In the genomic region with DNA sequence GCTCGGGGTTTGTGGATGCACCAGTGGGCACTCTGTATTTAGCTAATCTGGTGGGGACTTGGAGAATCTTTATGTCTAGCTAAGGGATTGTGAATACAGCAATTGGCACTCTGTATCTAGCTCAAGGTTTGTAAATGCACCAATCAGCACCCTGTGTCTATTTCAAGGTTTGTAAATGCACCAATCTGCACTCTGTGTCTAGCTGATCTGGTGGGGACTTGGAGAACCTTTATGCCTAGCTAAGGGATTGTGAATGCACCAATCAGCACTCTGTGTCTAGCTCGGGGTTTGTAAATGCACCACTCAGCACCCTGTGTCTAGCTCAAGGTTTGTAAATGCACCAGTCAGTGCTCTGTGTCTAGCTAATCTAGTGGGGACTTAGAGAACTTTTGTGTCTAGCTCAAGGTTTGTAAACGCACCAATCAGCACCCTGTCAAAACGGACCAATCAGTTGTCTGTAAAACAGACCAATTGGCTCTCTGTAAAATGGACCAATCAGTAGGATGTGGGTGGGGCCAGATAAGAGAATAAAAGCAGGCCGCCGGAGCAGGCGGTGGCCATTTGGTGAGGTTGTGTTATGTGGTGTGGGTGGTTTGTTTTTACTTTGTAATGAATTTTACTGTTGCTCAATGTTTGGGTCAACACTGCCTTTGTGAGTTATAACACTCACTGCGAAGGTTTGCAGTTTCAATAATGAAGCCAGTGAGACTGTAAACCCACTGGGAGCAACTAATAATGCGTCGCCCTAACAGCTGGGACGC, we compare ENCODE assay signal across 9 cellular contexts. TPM values are rescaled to one million over a fixed set of nuclear protein-coding genes. Genes with fewer than 3 reads are reported as not detected.
DNase-seq lines count a peak whose midpoint lies in the region; ATAC-seq and TF ChIP-seq lines count a peak whose summit lies in the region.
"Not testable (repeated sequence)": the region's sequence is repeated elsewhere in the genome, so short reads cannot be mapped to it uniquely, and the experiment has no call there.
"Had no signal": no experiment of that assay in that cellular context is flagged by ENCODE, and none has a peak within 500 bp of the region (broad histone marks: within the 10 kb centered on the region; RNA-seq: fewer than 3 reads in every experiment).

No MANE protein-coding gene starts in this region.

- not testable (repeated sequence) for H3K4me1 ChIP-seq in adipocyte (ENCODE audit: control insufficient read depth, insufficient read depth, low read length); hepatocyte (ENCODE audit: insufficient read depth); skeletal muscle satellite cell (ENCODE audit: control insufficient read depth, insufficient read depth, low read length)

- not testable (repeated sequence) for H3K4me1 Mint-ChIP-seq in T-cell; activated CD4-positive, alpha-beta memory T cell treated with anti-CD3 and anti-CD28 coated beads, Interleukin-2, amount 10 ng/mL, durations not matched to agents 7 days and 5 days; natural killer cell

- peak overlapping the region in 2 of 3 donors; percentile 37 to 39 for H3K4me3 Mint-ChIP-seq in T-cell
- peak overlapping the region; percentile 63 for H3K4me3 Mint-ChIP-seq in activated CD4-positive, alpha-beta memory T cell treated with anti-CD3 and anti-CD28 coated beads, Interleukin-2, amount 10 ng/mL, durations not matched to agents 7 days and 5 days
- H3K4me3 Mint-ChIP-seq in natural killer cell: peak overlapping the region; percentile 28

- not testable (repeated sequence) for H4K20me1 ChIP-seq in hepatocyte (ENCODE audit: insufficient read depth, poor library complexity, severe bottlenecking)

- DNase-seq in DMS53 (lab: John Stamatoyannopoulos, UW): peak; percentile 70
- not testable (repeated sequence) for DNase-seq in T-cell; activated CD4-positive, alpha-beta memory T cell treated with anti-CD3 and anti-CD28 coated beads, Interleukin-2, amount 10 ng/mL, durations not matched to agents 7 days and 5 days; adipocyte (ENCODE audit: low read depth); hepatocyte (ENCODE audit: low spot score); natural killer cell

- ATAC-seq in T-cell (replicated peaks in 1 of 4); natural killer cell: not testable (repeated sequence)

- 94% methylated on average over 11 of the region's 11 CpGs for WGBS in hepatocyte (ENCODE audit: low lambda C conversion rate, missing lambda C conversion rate)

- H3K27me3 ChIP-seq in adipocyte (replicated peaks; ENCODE audit: control insufficient read depth, insufficient read depth, low read length); hepatocyte; skeletal muscle satellite cell (ENCODE audit: control insufficient read depth, insufficient read depth, low read length): not testable (repeated sequence)

- CTCF ChIA-PET in T-cell (lab: Charles Lee); activated CD4-positive, alpha-beta memory T cell treated with anti-CD3 and anti-CD28 coated beads, Interleukin-2, amount 10 ng/mL, durations not matched to agents 7 days and 5 days (lab: Charles Lee): not testable (repeated sequence)

- H2AFZ ChIP-seq in hepatocyte: peak overlapping the region; percentile 78

- H3K9me3 ChIP-seq in adipocyte (ENCODE audit: control insufficient read depth, low read length); hepatocyte (ENCODE audit: low read depth); skeletal muscle satellite cell (replicated peaks; ENCODE audit: low read length): not testable (repeated sequence)

- peak overlapping the region; percentile 80 for H3K27ac ChIP-seq in 22Rv1
- H3K27ac ChIP-seq in hepatocyte: not testable (repeated sequence)

- intact Hi-C loops in natural killer cell (cut with micrococcal nuclease): not testable (repeated sequence)

- H3K9ac ChIP-seq in adipocyte (ENCODE audit: low read length); skeletal muscle satellite cell (ENCODE audit: low read depth, low read length): not testable (repeated sequence)

- not testable (repeated sequence) for H3K9me3 Mint-ChIP-seq in T-cell; activated CD4-positive, alpha-beta memory T cell treated with anti-CD3 and anti-CD28 coated beads, Interleukin-2, amount 10 ng/mL, durations not matched to agents 7 days and 5 days; natural killer cell

- not testable (repeated sequence) for H3K36me3 Mint-ChIP-seq in T-cell; activated CD4-positive, alpha-beta memory T cell treated with anti-CD3 and anti-CD28 coated beads, Interleukin-2, amount 10 ng/mL, durations not matched to agents 7 days and 5 days (ENCODE audit: low read depth); natural killer cell

- H3K9me2 ChIP-seq in hepatocyte (replicated peaks; ENCODE audit: insufficient read depth): not testable (repeated sequence)

- peaks cover 12 to 19% of the 10 kb centered on the region in 2 donors for H3K27me3 Mint-ChIP-seq in T-cell
- not testable (repeated sequence) for H3K27me3 Mint-ChIP-seq in activated CD4-positive, alpha-beta memory T cell treated with anti-CD3 and anti-CD28 coated beads, Interleukin-2, amount 10 ng/mL, durations not matched to agents 7 days and 5 days
- peaks cover 4 to 13% of the 10 kb centered on the region in 2 donors for H3K27me3 Mint-ChIP-seq in natural killer cell (ENCODE audit: low read depth in 2 of 2)

- H3K4me3 ChIP-seq in adipocyte (ENCODE audit: low read length) (peak overlapping the region; percentile 27), skeletal muscle satellite cell (ENCODE audit: low read length) (peak overlapping the region; percentile 65)
- H3K4me3 ChIP-seq in hepatocyte: not testable (repeated sequence)

- H3K27ac Mint-ChIP-seq in T-cell; activated CD4-positive, alpha-beta memory T cell treated with anti-CD3 and anti-CD28 coated beads, Interleukin-2, amount 10 ng/mL, durations not matched to agents 7 days and 5 days; natural killer cell: not testable (repeated sequence)

- H3K36me3 ChIP-seq in adipocyte (ENCODE audit: control insufficient read depth, insufficient read depth, low read length, severe bottlenecking); hepatocyte (replicated peaks; ENCODE audit: insufficient read depth, low read depth); skeletal muscle satellite cell (ENCODE audit: insufficient read depth, low read length): not testable (repeated sequence)

- H3K4me2 ChIP-seq in hepatocyte: peak overlapping the region; percentile 83
- H3K4me2 ChIP-seq in skeletal muscle satellite cell (ENCODE audit: low read length): peak overlapping the region; percentile 65

- not testable (repeated sequence) for H3K79me2 ChIP-seq in hepatocyte

- not testable (repeated sequence) for TF ChIP-seq CTCF in 22Rv1 (IDR thresholded peaks at IDR 0.05); hepatocyte (IDR thresholded peaks at IDR 0.05; ENCODE audit: poor library complexity); natural killer cell (IDR thresholded peaks at IDR 0.05)

- POLR2A ChIA-PET in T-cell (lab: Charles Lee): not testable (repeated sequence)
- POLR2A ChIA-PET in activated CD4-positive, alpha-beta memory T cell treated with anti-CD3 and anti-CD28 coated beads, Interleukin-2, amount 10 ng/mL, durations not matched to agents 7 days and 5 days (lab: Charles Lee): interaction anchor here (0.9 to 1.2 kb wide), 3 partner anchors 13 to 59 kb away, joined by 3 read pairs; partner anchors contain the start of genes C6orf52 and PAK1IP1

RNA-seq across cellular contexts. Expression of gene C6orf52, which starts 33.8 kb away (rescaled TPM):
- 1 to 10 TPM in 3 of 5 donors, not detected in 2; 1.1 to 1.7 (median 1.5) TPM for total RNA-seq in T-cell
- 1 to 10 TPM in 1 of 2 experiments, under 1 TPM in 1; 0.88 to 1.6 TPM for total RNA-seq in activated CD4-positive, alpha-beta memory T cell treated with anti-CD3 and anti-CD28 coated beads, Interleukin-2, amount 10 ng/mL, durations not matched to agents 7 days and 5 days
- 1.2 and 13.1 TPM in 2 replicates for total RNA-seq in hepatocyte
- polyA plus RNA-seq in hepatocyte: 6.5 and 6.8 TPM in 2 replicates
- under 1 TPM in 2 of 3 donors, not detected in 1; 0.58 to 0.91 TPM for total RNA-seq in natural killer cell
- 0.66 and 1.5 TPM in 2 replicates for total RNA-seq in skeletal muscle satellite cell (2012; rRNA removed)
- total RNA-seq: LHCN-M2 had no signal

RNA-seq across cellular contexts. Expression of gene PAK1IP1, which starts 34.2 kb away (rescaled TPM):
- total RNA-seq in T-cell (10 to 100 TPM in 1 of 5 donors, 1 to 10 TPM in 4; 5.2 to 10.2 (median 7.4) TPM), hepatocyte (14.0 and 16.0 TPM in 2 replicates), natural killer cell (1 to 10 TPM; 3.6 to 5.2 (median 4.6) TPM)
- total RNA-seq in activated CD4-positive, alpha-beta memory T cell treated with anti-CD3 and anti-CD28 coated beads, Interleukin-2, amount 10 ng/mL, durations not matched to agents 7 days and 5 days: 10 to 100 TPM; 10.1 to 10.9 TPM
- 14.3 and 15.7 TPM in 2 replicates for polyA plus RNA-seq in hepatocyte
- 25.3 and 30.4 TPM in 2 replicates for total RNA-seq in skeletal muscle satellite cell (2012; rRNA removed)
